In genomic region chr11:56058260-56058780, GRCh38 we compare ENCODE assay signal across 14 cellular contexts. TPM values are rescaled to one million over a fixed set of nuclear protein-coding genes. Genes with fewer than 3 reads are reported as not detected.
DNase-seq lines count a peak whose midpoint lies in the region; FAIRE-seq and TF ChIP-seq lines count a peak whose summit lies in the region.
"Not testable (repeated sequence)": the region's sequence is repeated elsewhere in the genome, so short reads cannot be mapped to it uniquely, and the experiment has no call there.
"Had no signal": no experiment of that assay in that cellular context is flagged by ENCODE, and none has a peak within 500 bp of the region (broad histone marks: within the 10 kb centered on the region; RNA-seq: fewer than 3 reads in every experiment).

No MANE protein-coding gene starts in this region.

- not testable (repeated sequence) for H3K36me3 ChIP-seq in HUES64 (ENCODE audit: insufficient read depth, low read length); H1 (ENCODE audit: control insufficient read depth in 2 of 4, insufficient read depth in 4 of 4, low read length in 3 of 4); iPS-20b (ENCODE audit: insufficient read depth, low read depth, low read length); neural progenitor cell

- H3K4me1 ChIP-seq in H9 (ENCODE audit: insufficient read depth, low read length); H1 (replicated peaks in 1 of 4; ENCODE audit: control insufficient read depth in 3 of 4, insufficient read depth in 4 of 4, low read length in 3 of 4); neural progenitor cell: not testable (repeated sequence)
- H3K4me1 ChIP-seq in HUES64 (ENCODE audit: insufficient read depth, low read length): peaks cover 46% of the 10 kb centered on the region
- H3K4me1 ChIP-seq in iPS-20b (ENCODE audit: insufficient read depth, low read length): peaks cover 19% of the 10 kb centered on the region

- H2BK15ac ChIP-seq in H9 (ENCODE audit: low read depth, low read length); H1 (ENCODE audit: low read length): not testable (repeated sequence)

- not testable (repeated sequence) for H4K91ac ChIP-seq in H9 (ENCODE audit: insufficient read length, low read depth, low read length); H1 (replicated peaks; ENCODE audit: insufficient read length, low read length)

- peaks cover 12 to 16% of the 10 kb centered on the region in 2 experiments; a peak in 4 of 5 replicates for H3K9me3 Mint-ChIP-seq in H9
- not testable (repeated sequence) for H3K9me3 Mint-ChIP-seq in neural progenitor cell

- not testable (repeated sequence) for H2BK5ac ChIP-seq in H9 (ENCODE audit: insufficient read length, low read length)
- H2BK5ac ChIP-seq in H1 (ENCODE audit: low read depth, low read length): peak overlapping the region; percentile 40; the same call in 1 of the 2 replicates

- not testable (repeated sequence) for H4K20me1 ChIP-seq in H9 (ENCODE audit: control insufficient read depth, insufficient read depth, insufficient read length); H1 (replicated peaks in 1 of 2; ENCODE audit: control insufficient read depth in 1 of 2, insufficient read depth in 2 of 2, low read length in 2 of 2); neural progenitor cell (ENCODE audit: low read depth)

- H3K27me3 Mint-ChIP-seq in H9 (ENCODE audit: low read depth); neural progenitor cell (ENCODE audit: insufficient read depth, low read depth): not testable (repeated sequence)

- H3K4me3 ChIP-seq in HUES64 (ENCODE audit: low read length); H1 (ENCODE audit: extremely low read depth in 1 of 4, insufficient read depth in 2 of 4, low read depth in 3 of 4, low read length in 4 of 4); iPS-20b (ENCODE audit: low read length); neural progenitor cell: not testable (repeated sequence)

- not testable (repeated sequence) for H3K4ac ChIP-seq in H9 (ENCODE audit: low read depth, low read length); H1 (replicated peaks; ENCODE audit: insufficient read length, low read depth, low read length)

- not testable (repeated sequence) for H3K79me2 ChIP-seq in H9 (ENCODE audit: insufficient read depth, low read length); H1 (ENCODE audit: control insufficient read depth in 1 of 2, insufficient read depth in 2 of 2, low read length in 2 of 2); neural progenitor cell (ENCODE audit: low read depth)

- peak overlapping the region in 1 of 2 experiments; percentile 58; a peak in 3 of 5 replicates for H3K4me3 Mint-ChIP-seq in H9
- H3K4me3 Mint-ChIP-seq in neural progenitor cell: not testable (repeated sequence)

- H3K18ac ChIP-seq in H9 (ENCODE audit: insufficient read length, low read depth, low read length); H1 (ENCODE audit: extremely low read depth, low read length): not testable (repeated sequence)

- H3F3A ChIP-seq in neural progenitor cell (ENCODE audit: low read depth): not testable (repeated sequence)

- H3K27ac ChIP-seq in H9 (ENCODE audit: insufficient read length, low read depth, low read length) (peak overlapping the region; percentile 32), HUES64 (ENCODE audit: low read depth, low read length) (peak overlapping the region; percentile 94)
- H3K27ac ChIP-seq in H1 (ENCODE audit: low read depth, low read length); iPS-20b (ENCODE audit: low read length); neural progenitor cell: not testable (repeated sequence)

- H3K79me1 ChIP-seq in H9 (ENCODE audit: insufficient read depth, low read depth, low read length, poor library complexity, severe bottlenecking); H1 (ENCODE audit: low read depth, low read length): not testable (repeated sequence)

- not testable (repeated sequence) for H2AFZ ChIP-seq in H9 (ENCODE audit: low read length); H1 (ENCODE audit: low read length)
- H2AFZ ChIP-seq in neural progenitor cell (replicated peaks): peak overlapping the region; percentile 71

- H3K23ac ChIP-seq in H9 (ENCODE audit: insufficient read length, low read depth, low read length); H1 (ENCODE audit: insufficient read length): not testable (repeated sequence)

- not testable (repeated sequence) for H3K9me3 ChIP-seq in H9 (ENCODE audit: control insufficient read depth, low read depth, low read length); HUES64 (ENCODE audit: insufficient read depth, low read depth, low read length); H1 (ENCODE audit: insufficient read depth in 2 of 2, low read depth in 1 of 2, low read length in 1 of 2); iPS-20b (ENCODE audit: insufficient read depth, low read depth, low read length); neural progenitor cell (ENCODE audit: low read depth)

- H3K23me2 ChIP-seq in H9 (ENCODE audit: insufficient read length, low read depth, low read length, poor library complexity, severe bottlenecking); H1 (ENCODE audit: low read depth, low read length): not testable (repeated sequence)

- H4K5ac ChIP-seq in H9 (ENCODE audit: insufficient read length, low read depth, low read length); H1 (ENCODE audit: insufficient read length, low read depth, low read length): not testable (repeated sequence)

- peak overlapping the region; percentile 55 to 95 (median 83) for H3K27ac Mint-ChIP-seq in H9
- not testable (repeated sequence) for H3K27ac Mint-ChIP-seq in neural progenitor cell

- FAIRE-seq in H1 (lab: Jason Lieb, UNC): not testable (repeated sequence)

- not testable (repeated sequence) for H2BK120ac ChIP-seq in H9 (ENCODE audit: low read depth, low read length, poor library complexity, severe bottlenecking); H1 (replicated peaks; ENCODE audit: low read depth, low read length)

- not testable (repeated sequence) for TF ChIP-seq POLR2A in H1 (IDR thresholded peaks at IDR 0.05; ENCODE audit: control extremely low read depth in 1 of 2, low read depth in 2 of 2, low read length in 2 of 2)

- not testable (repeated sequence) for TF ChIP-seq EP300 in H1 (IDR thresholded peaks at IDR 0.05; ENCODE audit: borderline replicate concordance in 1 of 2, low read depth in 2 of 2, low read length in 2 of 2)

- H3K4me1 Mint-ChIP-seq in H9: peaks cover 40 to 50% of the 10 kb centered on the region in 2 experiments
- not testable (repeated sequence) for H3K4me1 Mint-ChIP-seq in neural progenitor cell

- not testable (repeated sequence) for H3K36me3 Mint-ChIP-seq in H9 (ENCODE audit: insufficient read depth in 1 of 3, low read depth in 3 of 3); neural progenitor cell

- not testable (repeated sequence) for H3K27me3 ChIP-seq in H9 (ENCODE audit: insufficient read depth, low read length); HUES64 (ENCODE audit: insufficient read depth, low read length); H1 (replicated peaks in 1 of 4; ENCODE audit: control insufficient read depth in 3 of 4, extremely low read depth in 1 of 4, insufficient read depth in 3 of 4, low read length in 3 of 4); iPS-20b (ENCODE audit: insufficient read depth, low read length); neural progenitor cell

- H2AK5ac ChIP-seq in H9 (ENCODE audit: insufficient read length, low read length); H1 (ENCODE audit: low read depth, low read length): not testable (repeated sequence)

- not testable (repeated sequence) for TF ChIP-seq RAD21 in H1 (IDR thresholded peaks at IDR 0.05 in 1 of 2, conservative IDR thresholded peaks at IDR 0.05 in 1 of 2; ENCODE audit: low read depth in 2 of 2, low read length in 2 of 2)

- H3K9ac ChIP-seq in H9 (ENCODE audit: extremely low read depth, insufficient read length, low read length); H1 (replicated peaks in 1 of 4; ENCODE audit: extremely low read depth in 1 of 4, low read depth in 3 of 4, low read length in 3 of 4); neural progenitor cell: not testable (repeated sequence)
- H3K9ac ChIP-seq in HUES64 (ENCODE audit: low read depth, low read length): peak overlapping the region; percentile 52; the same call in 1 of the 2 replicates
- peak overlapping the region; percentile 32; the same call in 1 of the 2 replicates for H3K9ac ChIP-seq in iPS-20b (ENCODE audit: low read depth, low read length)

- DNase-seq in ELF-1 (ENCODE audit: low read depth, low spot score): peak; percentile 69
- DNase-seq in H9; H1 (ENCODE audit: low read depth in 1 of 2, low spot score in 2 of 2); neural progenitor cell (ENCODE audit: low spot score): not testable (repeated sequence)

- H2BK12ac ChIP-seq in H9 (ENCODE audit: insufficient read length, low read depth, low read length): not testable (repeated sequence)
- H2BK12ac ChIP-seq in H1 (ENCODE audit: low read depth, low read length): peak overlapping the region; percentile 19; the same call in 1 of the 2 replicates

- not testable (repeated sequence) for H3K14ac ChIP-seq in H9 (ENCODE audit: insufficient read depth, low read length); H1 (ENCODE audit: insufficient read length)

- WGBS in H9 (ENCODE audit: extremely low coverage, insufficient read length, low lambda C conversion rate): no CpG with 5 or more reads among the region's 7 CpGs
- 55% methylated on average over 7 of the region's 7 CpGs for WGBS in HUES64
- 80% methylated on average over 7 of the region's 7 CpGs; no CpG with 5 or more reads in 1 of the 2 experiments for WGBS in H1 (ENCODE audit: extremely low coverage in 1 of 2, insufficient coverage in 1 of 2, insufficient read length in 1 of 2, insufficient replicate concordance in 2 of 2, low coverage in 1 of 2, low lambda C conversion rate in 2 of 2, missing lambda C conversion rate in 1 of 2), 2 experiments

- CTCF ChIA-PET in H1 (lab: Charles Lee; ENCODE audit: partially characterized antibody): not testable (repeated sequence)

- TF ChIP-seq CTCF in H9 (conservative IDR thresholded peaks at IDR 0.05); H1 (IDR thresholded peaks at IDR 0.05; ENCODE audit: control extremely low read depth in 1 of 3, insufficient read depth in 1 of 3, low read depth in 1 of 3, low read length in 3 of 3); neural progenitor cell (IDR thresholded peaks at IDR 0.05): not testable (repeated sequence)

- POLR2A ChIA-PET in H1 (lab: Charles Lee; ENCODE audit: partially characterized antibody): not testable (repeated sequence)

- not testable (repeated sequence) for H4K8ac ChIP-seq in H9 (replicated peaks; ENCODE audit: insufficient read length, low read depth, low read length); H1 (ENCODE audit: extremely low read depth, insufficient read depth, low read length)

- H3K56ac ChIP-seq in H9 (ENCODE audit: insufficient read length, low read depth, low read length); H1 (replicated peaks; ENCODE audit: insufficient read length, low read depth, low read length): not testable (repeated sequence)

- not testable (repeated sequence) for H3K4me2 ChIP-seq in H9 (ENCODE audit: insufficient read depth, insufficient read length, low read length); neural progenitor cell
- peak overlapping the region in 1 of 2 experiments; percentile 36; a peak in 1 of 4 replicates for H3K4me2 ChIP-seq in H1 (ENCODE audit: insufficient read depth in 1 of 2, low read depth in 2 of 2, low read length in 2 of 2)

- not testable (repeated sequence) for H2BK20ac ChIP-seq in H9 (ENCODE audit: low read depth, low read length, poor library complexity, severe bottlenecking); H1 (ENCODE audit: low read length)

- not testable (repeated sequence) for H3T11ph ChIP-seq in H9 (ENCODE audit: low read length)

RNA-seq across cellular contexts. Expression of gene OR5AS1, which starts 30.9 kb away (rescaled TPM):
- total RNA-seq in H9 (2021) (not detected in 2 replicates), neural progenitor cell (ENCODE audit: low replicate concordance) (not detected in 2 replicates)
- not detected for polyA plus RNA-seq in HUES64 (2013, experiment 1 of 2)
- not detected for polyA plus RNA-seq in HUES64 (2013, experiment 2 of 2)
- not detected in 2 replicates for total RNA-seq in H1 (2021; fragmentation: NEBNext Ultra II Directional; extraction: Animal tissue kit (Norgen Biotek cat#: 25700))
- not detected in 2 replicates for polyA plus RNA-seq in H1 (2011; rRNA removed)
- not detected for polyA plus RNA-seq in H1 (2011; cell fraction: cytosol; rRNA removed)
- polyA plus RNA-seq in H1 (2011; cell fraction: nucleus; rRNA removed): not detected
- not detected in 4 replicates for polyA plus RNA-seq in H1 (2012, experiment 1 of 2)
- not detected for polyA plus RNA-seq in H1 (2012, experiment 2 of 2)
- not detected for polyA plus RNA-seq in H1 (2013, experiment 1 of 2)
- polyA plus RNA-seq in H1 (2013, experiment 2 of 2): not detected
- polyA minus RNA-seq in H1 (2011; rRNA and poly(A)+ RNA removed): not detected in 2 replicates
- polyA minus RNA-seq in H1 (2011; cell fraction: cytosol; rRNA and poly(A)+ RNA removed): not detected
- not detected for polyA minus RNA-seq in H1 (2011; cell fraction: nucleus; rRNA and poly(A)+ RNA removed)
- total RNA-seq: Calu3; CD4-positive, alpha-beta T cell; CD8-positive, alpha-beta memory T cell; Daoy; GM12878; GM23248 had no signal
- polyA plus RNA-seq: A549; CD14-positive monocyte; CD8-positive, alpha-beta memory T cell; GM12878; GM23248 had no signal

RNA-seq across cellular contexts. Expression of gene OR8I2, which starts 34.8 kb away (rescaled TPM):
- total RNA-seq in H9 (2021): not detected in 2 replicates
- not detected for polyA plus RNA-seq in HUES64 (2013, experiment 1 of 2)
- not detected for polyA plus RNA-seq in HUES64 (2013, experiment 2 of 2)
- total RNA-seq in H1 (2021; fragmentation: NEBNext Ultra II Directional; extraction: Animal tissue kit (Norgen Biotek cat#: 25700)): not detected in 2 replicates
- not detected in 2 replicates for polyA plus RNA-seq in H1 (2011; rRNA removed)
- not detected for polyA plus RNA-seq in H1 (2011; cell fraction: cytosol; rRNA removed)
- not detected for polyA plus RNA-seq in H1 (2011; cell fraction: nucleus; rRNA removed)
- polyA plus RNA-seq in H1 (2012, experiment 1 of 2): not detected in 4 replicates
- polyA plus RNA-seq in H1 (2012, experiment 2 of 2): not detected
- polyA plus RNA-seq in H1 (2013, experiment 1 of 2): not detected
- polyA plus RNA-seq in H1 (2013, experiment 2 of 2): not detected
- polyA minus RNA-seq in H1 (2011; rRNA and poly(A)+ RNA removed): not detected in 2 replicates
- not detected for polyA minus RNA-seq in H1 (2011; cell fraction: cytosol; rRNA and poly(A)+ RNA removed)
- polyA minus RNA-seq in H1 (2011; cell fraction: nucleus; rRNA and poly(A)+ RNA removed): not detected
- not detected in 2 replicates for total RNA-seq in neural progenitor cell (ENCODE audit: low replicate concordance)
- total RNA-seq: Calu3; CD4-positive, alpha-beta T cell; CD8-positive, alpha-beta memory T cell; Daoy; GM12878; GM23248 had no signal
- polyA plus RNA-seq: A549; CD14-positive monocyte; CD8-positive, alpha-beta memory T cell; GM12878; GM23248 had no signal

RNA-seq across cellular contexts. Expression of gene OR8H2, which starts 45.2 kb away (rescaled TPM):
- not detected in 2 replicates for total RNA-seq in H9 (2021)
- not detected for polyA plus RNA-seq in HUES64 (2013, experiment 1 of 2)
- not detected for polyA plus RNA-seq in HUES64 (2013, experiment 2 of 2)
- not detected in 2 replicates for total RNA-seq in H1 (2021; fragmentation: NEBNext Ultra II Directional; extraction: Animal tissue kit (Norgen Biotek cat#: 25700))
- not detected in 2 replicates for polyA plus RNA-seq in H1 (2011; rRNA removed)
- polyA plus RNA-seq in H1 (2011; cell fraction: cytosol; rRNA removed): not detected
- polyA plus RNA-seq in H1 (2011; cell fraction: nucleus; rRNA removed): not detected
- not detected in 4 replicates for polyA plus RNA-seq in H1 (2012, experiment 1 of 2)
- polyA plus RNA-seq in H1 (2012, experiment 2 of 2): not detected
- not detected for polyA plus RNA-seq in H1 (2013, experiment 1 of 2)
- not detected for polyA plus RNA-seq in H1 (2013, experiment 2 of 2)
- polyA minus RNA-seq in H1 (2011; rRNA and poly(A)+ RNA removed): not detected in 2 replicates
- polyA minus RNA-seq in H1 (2011; cell fraction: cytosol; rRNA and poly(A)+ RNA removed): not detected
- not detected for polyA minus RNA-seq in H1 (2011; cell fraction: nucleus; rRNA and poly(A)+ RNA removed)
- not detected in 2 replicates for total RNA-seq in neural progenitor cell (ENCODE audit: low replicate concordance)
- total RNA-seq: Calu3; CD4-positive, alpha-beta T cell; CD8-positive, alpha-beta memory T cell; Daoy; GM12878; GM23248 had no signal
- polyA plus RNA-seq: A549; CD14-positive monocyte; CD8-positive, alpha-beta memory T cell; GM12878; GM23248 had no signal
